ENCODE assay signal across 8 cellular contexts in the genomic region with DNA sequence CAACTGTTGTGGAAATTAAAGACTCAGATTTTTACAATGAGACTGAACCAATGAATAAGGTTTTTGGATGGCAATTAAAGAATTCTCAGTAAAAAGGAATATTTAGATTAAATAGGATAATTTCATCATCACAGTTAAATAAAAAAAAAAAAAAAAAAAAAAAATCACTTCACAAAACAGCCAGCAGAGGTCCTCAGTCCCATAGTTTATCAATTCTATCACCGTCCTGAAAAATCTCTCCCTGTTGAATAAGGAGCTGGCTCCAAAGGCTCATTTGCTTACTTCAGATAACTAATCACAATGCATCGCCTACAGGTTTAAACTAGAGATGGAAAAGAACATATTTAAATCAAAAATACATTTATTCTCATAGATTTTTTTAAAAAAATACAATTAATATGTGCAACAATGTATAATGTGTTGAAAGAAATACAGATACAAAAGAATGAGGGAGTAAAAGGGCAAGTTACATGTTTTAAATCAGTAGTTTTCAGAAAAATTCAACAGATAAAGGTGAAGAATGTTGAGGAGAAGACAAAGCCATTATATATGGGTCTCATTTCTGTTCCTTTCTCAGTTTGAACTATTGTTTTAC.
DNase-seq lines count a peak whose midpoint lies in the region; ATAC-seq and TF ChIP-seq lines count a peak whose summit lies in the region.

No MANE protein-coding gene starts in this region.

- no peak overlapping the region for H3K4me3 Mint-ChIP-seq in endothelial cell (ENCODE audit: unreplicated experiment)
- H3K4me3 Mint-ChIP-seq in stimulated activated memory B cell treated with anti-CD40 and anti-IgM and Interleukin-4, amounts not matched to agents 10 μg/mL and 1 μg/mL and 100 μg/mL, for 72 hours = no peak overlapping the region

- TF ChIP-seq CTCF in OCI-LY7 (conservative IDR thresholded peaks at IDR 0.05; ENCODE audit: low read length) (peak; percentile 86), endothelial cell (IDR thresholded peaks at IDR 0.05; ENCODE audit: unreplicated experiment) (peak; percentile 87), osteoblast (IDR thresholded peaks at IDR 0.05; ENCODE audit: extremely low read depth, low read depth, low read length) (peak; percentile 64)

- no peak overlapping the region for H3K27ac Mint-ChIP-seq in endothelial cell (ENCODE audit: unreplicated experiment)
- H3K27ac Mint-ChIP-seq in stimulated activated memory B cell treated with anti-CD40 and anti-IgM and Interleukin-4, amounts not matched to agents 10 μg/mL and 1 μg/mL and 100 μg/mL, for 72 hours = no peak overlapping the region

- no peaks in the 10 kb centered on the region for H3K4me1 ChIP-seq in OCI-LY7 (ENCODE audit: insufficient read depth, low read length, poor library complexity, severe bottlenecking)
- no peaks in the 10 kb centered on the region for H3K4me1 ChIP-seq in osteoblast (ENCODE audit: insufficient read depth, low read length)

- H4K20me1 ChIP-seq in OCI-LY7 (ENCODE audit: insufficient read depth, low read length) (no peaks in the 10 kb centered on the region), osteoblast (ENCODE audit: insufficient read depth, low read length) (no peaks in the 10 kb centered on the region)

- no TSS peak for BruUV-seq in OCI-LY7 (replicated peaks; lab: Mats Ljungman, UMichigan)

- no peak overlapping the region for H3K4me2 ChIP-seq in OCI-LY7 (ENCODE audit: low read length)
- H3K4me2 ChIP-seq in osteoblast (ENCODE audit: insufficient read depth, low read length) = no peak overlapping the region

- POLR2A ChIA-PET in OCI-LY7 (lab: Charles Lee) = interaction anchor here (0.6 to 0.7 kb wide), 3 partner anchors 11 to 1718 kb away, joined by 3 to 9 read pairs (median 4); no protein-coding TSS in a partner anchor

- no peaks in the 10 kb centered on the region for H3K9me3 Mint-ChIP-seq in endothelial cell (ENCODE audit: unreplicated experiment)
- no peaks in the 10 kb centered on the region for H3K9me3 Mint-ChIP-seq in stimulated activated memory B cell treated with anti-CD40 and anti-IgM and Interleukin-4, amounts not matched to agents 10 μg/mL and 1 μg/mL and 100 μg/mL, for 72 hours

- intact Hi-C loops in OCI-LY7 (cut with micrococcal nuclease; ENCODE audit: unreplicated experiment) = no loop called here

- peaks cover 3% of the 10 kb centered on the region for H3K27me3 Mint-ChIP-seq in endothelial cell (ENCODE audit: unreplicated experiment)
- no peaks in the 10 kb centered on the region for H3K27me3 Mint-ChIP-seq in stimulated activated memory B cell treated with anti-CD40 and anti-IgM and Interleukin-4, amounts not matched to agents 10 μg/mL and 1 μg/mL and 100 μg/mL, for 72 hours

- H3K4me3 ChIP-seq in OCI-LY7 (ENCODE audit: low read depth, low read length, poor library complexity, severe bottlenecking) (no peak overlapping the region), osteoblast (ENCODE audit: insufficient read depth, low read length) (no peak overlapping the region)

- ATAC-seq in stimulated activated memory B cell treated with anti-CD40 and anti-IgM and Interleukin-4, amounts not matched to agents 10 μg/mL and 1 μg/mL and 100 μg/mL, for 72 hours = no peak

- H3K36me3 ChIP-seq in OCI-LY7 (ENCODE audit: insufficient read depth, low read length) (no peaks in the 10 kb centered on the region), osteoblast (ENCODE audit: insufficient read depth, low read length) (no peaks in the 10 kb centered on the region)

- CTCF ChIA-PET in OCI-LY7 (lab: Charles Lee; ENCODE audit: unreplicated experiment) = no interaction called here

- H2AFZ ChIP-seq in OCI-LY7 (ENCODE audit: low read length) (no peak overlapping the region), osteoblast (ENCODE audit: low read length) (no peak overlapping the region)

- H3K27ac ChIP-seq in OCI-LY7 (ENCODE audit: low read depth, low read length, poor library complexity, severe bottlenecking) (no peak overlapping the region), osteoblast (ENCODE audit: low read depth, low read length) (no peak overlapping the region)

- H3K9me3 ChIP-seq in OCI-LY7 (ENCODE audit: low read length) = no peaks in the 10 kb centered on the region
- no peaks in the 10 kb centered on the region for H3K9me3 ChIP-seq in osteoblast (ENCODE audit: low read depth, low read length)

- peaks cover 2% of the 10 kb centered on the region for H3K27me3 ChIP-seq in osteoblast (ENCODE audit: insufficient read depth, low read length)

- no peaks in the 10 kb centered on the region for H3K4me1 Mint-ChIP-seq in endothelial cell (ENCODE audit: unreplicated experiment)
- H3K4me1 Mint-ChIP-seq in stimulated activated memory B cell treated with anti-CD40 and anti-IgM and Interleukin-4, amounts not matched to agents 10 μg/mL and 1 μg/mL and 100 μg/mL, for 72 hours = no peaks in the 10 kb centered on the region

- H3K36me3 Mint-ChIP-seq in endothelial cell (ENCODE audit: low read depth, unreplicated experiment) = no peaks in the 10 kb centered on the region
- H3K36me3 Mint-ChIP-seq in stimulated activated memory B cell treated with anti-CD40 and anti-IgM and Interleukin-4, amounts not matched to agents 10 μg/mL and 1 μg/mL and 100 μg/mL, for 72 hours = no peaks in the 10 kb centered on the region

- DNase-seq in EL (peak; percentile 34), HS-5 (ENCODE audit: low read depth) (peak; percentile 18), OCI-LY7 (ENCODE audit: low spot score) (peak; percentile 23), endothelial cell (ENCODE audit: low spot score) (no peak), osteoblast (ENCODE audit: insufficient read length, low spot score, missing footprints) (no peak), mucosa of gallbladder (ENCODE audit: low spot score) (no peak), GM19238 (ENCODE audit: insufficient read length, low spot score) (no peak)

- H3K79me2 ChIP-seq in OCI-LY7 (ENCODE audit: insufficient read depth, low read depth, low read length) = no peaks in the 10 kb centered on the region
- H3K79me2 ChIP-seq in osteoblast (ENCODE audit: insufficient read depth, low read length) = no peaks in the 10 kb centered on the region

- H3K9me2 ChIP-seq in OCI-LY7 (ENCODE audit: insufficient read depth, low read length) = no peaks in the 10 kb centered on the region

Comparison
In these comparisons a context has a peak if more than half of its experiments do, and no peak if none do; other contexts are left out.
1. DNase-seq: peak in EL (single experiment), HS-5 (single experiment) and OCI-LY7 (single experiment); none in endothelial cell (single experiment), osteoblast (single experiment), mucosa of gallbladder (single experiment) and GM19238 (single experiment).
2. Peak in every context shown above with its lines, with median percentiles within 50 percentile points of each other: CTCF ChIP-seq.